ENCODE assay signal across 29 cellular contexts in the genomic region with DNA sequence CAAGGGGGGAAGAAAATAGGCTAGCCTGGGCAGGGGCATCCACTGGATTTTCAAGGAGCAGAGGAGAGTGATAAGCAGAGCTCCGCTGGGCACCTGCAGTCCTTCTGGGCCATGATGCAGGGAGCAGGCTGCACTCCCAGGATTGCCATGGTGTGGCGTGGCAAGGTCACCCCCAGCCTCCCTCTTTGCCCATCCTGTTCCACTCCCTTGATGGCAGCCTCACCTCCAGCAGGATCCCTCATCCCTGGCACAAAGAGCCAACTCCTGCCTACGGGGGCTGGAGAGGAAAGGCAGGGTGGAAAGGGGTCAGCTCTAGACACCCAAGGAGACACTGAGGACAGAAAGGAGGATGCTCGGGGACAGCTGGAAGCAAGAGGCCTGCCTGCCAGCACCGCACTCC. TPM values are rescaled to one million over a fixed set of nuclear protein-coding genes. Genes with fewer than 3 reads are reported as not detected.
"Had no signal": no experiment of that assay in that cellular context is flagged by ENCODE, and none has a peak within 500 bp of the region (broad histone marks: within the 10 kb centered on the region; RNA-seq: fewer than 3 reads in every experiment).

No MANE protein-coding gene starts in this region.

- DNase-seq: effector CD8-positive, alpha-beta T cell; esophagus squamous epithelium; foreskin fibroblast; head of caudate nucleus; left colon; left ventricle myocardium superior; mesenchymal stem cell; naive B cell; nucleus accumbens; ovary; sigmoid colon; stimulated activated CD4-positive, alpha-beta T cell treated with anti-CD3 and anti-CD28 coated beads, Interleukin-2, amount 100 ng/mL, for 24 hours; stimulated activated CD4-positive, alpha-beta T cell treated with anti-CD3 and anti-CD28 coated beads, Interleukin-4, amount 100 ng/mL, for 4 hours; stimulated activated naive CD4-positive, alpha-beta T cell; stomach; substantia nigra; transverse colon had no signal

- H3K4me1 ChIP-seq: gastroesophageal sphincter, sigmoid colon had no signal

- H3K27ac ChIP-seq: coronary artery, epithelial cell of prostate, esophagus squamous epithelium, gastroesophageal sphincter, hepatocyte, ovary, right atrium auricular region, sigmoid colon, skin epidermis, stomach, thoracic aorta, transverse colon had no signal

- H3K4me3 ChIP-seq: coronary artery, esophagus squamous epithelium, gastroesophageal sphincter, hepatocyte, lung, ovary, right atrium auricular region, sigmoid colon, skin epidermis, stomach, thoracic aorta, transverse colon had no signal

- H3K9me3 ChIP-seq: esophagus squamous epithelium, gastroesophageal sphincter, ovary, right atrium auricular region, sigmoid colon, stomach, thoracic aorta, transverse colon had no signal

- H3K4me3 Mint-ChIP-seq: naive B cell had no signal

- H3K9me3 Mint-ChIP-seq: naive B cell had no signal

- ATAC-seq: gastroesophageal sphincter, left colon, left ventricle myocardium superior had no signal

- H3K36me3 Mint-ChIP-seq: naive B cell had no signal

- H3K27ac Mint-ChIP-seq: naive B cell had no signal

- H3K36me3 ChIP-seq: esophagus squamous epithelium, gastroesophageal sphincter, ovary, right atrium auricular region, sigmoid colon, stomach, thoracic aorta, transverse colon had no signal

- H3K27me3 ChIP-seq: esophagus squamous epithelium, gastroesophageal sphincter, hepatocyte, ovary, right atrium auricular region, sigmoid colon, stomach, transverse colon had no signal

RNA-seq across cellular contexts. Expression of a gene that starts 22.4 kb away (rescaled TPM):
- total RNA-seq: chondrocyte, esophagus squamous epithelium, hepatocyte, kidney epithelial cell, left colon, lung, right atrium auricular region, sigmoid colon, stomach, thoracic aorta, urinary bladder had no signal
- polyA plus RNA-seq: hepatocyte, neural cell had no signal

RNA-seq across cellular contexts. Expression of a gene that starts 35.7 kb away (rescaled TPM):
- total RNA-seq: kidney epithelial cell, thoracic aorta had no signal
- polyA plus RNA-seq: neural cell had no signal
